Comparison of ENCODE assay signal across 14 cellular contexts in the genomic region with DNA sequence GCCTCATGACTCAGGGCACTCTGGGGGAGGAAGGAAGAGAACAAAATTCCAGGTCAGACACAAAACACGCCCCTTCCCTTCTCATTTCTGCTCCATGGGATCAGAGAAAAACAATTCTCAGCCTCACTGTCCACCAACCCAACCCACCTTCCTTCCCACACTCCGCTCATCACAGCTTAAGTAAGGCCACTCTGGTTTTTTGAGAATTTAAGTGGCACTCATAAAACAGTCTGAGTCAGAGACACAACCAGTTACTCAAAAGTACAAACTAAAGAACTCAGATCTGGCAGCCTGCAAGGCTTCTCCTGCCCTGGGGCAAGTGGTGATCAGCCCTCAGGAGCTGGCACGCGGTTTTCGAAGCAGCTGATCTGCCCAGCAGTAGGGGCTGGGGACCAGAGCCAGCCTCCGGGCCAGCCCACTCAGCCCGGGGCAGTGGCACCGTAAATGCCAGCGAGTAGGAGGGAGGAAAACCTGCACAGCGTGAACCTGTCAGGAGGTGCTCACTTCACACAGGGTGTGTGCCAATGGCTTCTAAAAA. TPM values are rescaled to one million over a fixed set of nuclear protein-coding genes. Genes with fewer than 3 reads are reported as not detected.
DNase-seq lines count a peak whose midpoint lies in the region; TF ChIP-seq lines count a peak whose summit lies in the region.
"Had no signal": no experiment of that assay in that cellular context is flagged by ENCODE, and none has a peak within 500 bp of the region (broad histone marks: within the 10 kb centered on the region; RNA-seq: fewer than 3 reads in every experiment).

No MANE protein-coding gene starts in this region.

- no peak overlapping the region for H3K9ac ChIP-seq in colonic mucosa (ENCODE audit: low read depth in 2 of 2, low read length in 2 of 2)

- no peak for TF ChIP-seq EP300 in transverse colon (IDR thresholded peaks at IDR 0.05; ENCODE audit: low read depth)

- H3K4me1 ChIP-seq in ascending aorta (peaks cover 6 to 8% of the 10 kb centered on the region in 2 donors), cardiac muscle cell (ENCODE audit: low read depth) (peaks cover 14% of the 10 kb centered on the region), colonic mucosa (no peaks in the 10 kb centered on the region), transverse colon (peaks cover 0 to 4% (median 0%) of the 10 kb centered on the region in 4 donors)

- TF ChIP-seq CTCF in ascending aorta (IDR thresholded peaks at IDR 0.05) (no peak), cardiac muscle cell (IDR thresholded peaks at IDR 0.05; ENCODE audit: low read depth, low read length) (no peak), colonic mucosa (IDR thresholded peaks at IDR 0.05) (no peak), transverse colon (IDR thresholded peaks at IDR 0.05) (no peak)

- 82 to 84% methylated on average over 3 to 10 of the region's 10 CpGs for WGBS in transverse colon (ENCODE audit: low coverage in 1 of 2), 2 donors

- H3K9me3 ChIP-seq in ascending aorta (no peaks in the 10 kb centered on the region), cardiac muscle cell (ENCODE audit: low read depth) (no peaks in the 10 kb centered on the region), colonic mucosa (no peaks in the 10 kb centered on the region), transverse colon (no peaks in the 10 kb centered on the region)
- H3K9me3 ChIP-seq: ovary had no signal

- H3K27me3 ChIP-seq in ascending aorta (no peaks in the 10 kb centered on the region), cardiac muscle cell (no peaks in the 10 kb centered on the region), colonic mucosa (no peaks in the 10 kb centered on the region), transverse colon (no peaks in the 10 kb centered on the region)
- H3K27me3 ChIP-seq: ovary had no signal

- H3K4me3 ChIP-seq in ascending aorta (no peak overlapping the region), cardiac muscle cell (no peak overlapping the region), colonic mucosa (no peak overlapping the region), transverse colon (no peak overlapping the region)
- H3K4me3 ChIP-seq: ovary had no signal

- intact Hi-C loops in ascending aorta (cut with DNase I) (no loop called here), posterior cingulate gyrus (cut with DNase I) (no loop called here), colonic mucosa (cut with DNase I) (loop anchor here (10.0 kb wide), 1 partner anchor 52 kb away; no protein-coding TSS in a partner anchor), transverse colon (cut with DNase I; ENCODE audit: low total_unique reads) (no loop called here)

- in situ Hi-C loops in transverse colon (cut with MboI; ENCODE audit: low pct_ligation_motif_present in 1 of 4, low pct_unique_long_range_greater_than_20kb in 1 of 4, low sequenced_read_pairs in 3 of 4): loop anchor here in 3 of 4 donors (5.0 to 25.0 kb wide), 4 partner anchors 142 to 235 kb away; no protein-coding TSS in a partner anchor

- DNase-seq in ELR (ENCODE audit: low read depth) (peak; percentile 83), ascending aorta (ENCODE audit: low spot score in 2 of 2) (no peak), cardiac muscle cell (ENCODE audit: low read depth in 1 of 2, low spot score in 1 of 2) (no peak), posterior cingulate gyrus (peak in 6 of 10 donors; percentile 24 to 87 (median 45)), colonic mucosa (no peak), SW480 (ENCODE audit: low spot score) (no peak), transverse colon (no peak), NCI-H2107 treated with DMSO at 0.1 percent for 48 hours (lab: John Stamatoyannopoulos, UW; ENCODE audit: unreplicated experiment) (no peak)
- DNase-seq: activated CD4-positive, alpha-beta T cell treated with anti-CD3 and anti-CD28 coated beads, Interleukin-2, amount 10 ng/mL, durations not matched to agents 24 days and 14 days; effector CD4-positive, alpha-beta T cell; NCI-H1930; ovary; SHP77 had no signal

- no peak for TF ChIP-seq POLR2A in transverse colon (IDR thresholded peaks at IDR 0.05)

- peak overlapping the region; percentile 31 to 35 for H3K27ac ChIP-seq in ascending aorta
- H3K27ac ChIP-seq in cardiac muscle cell: peak overlapping the region; percentile 49
- no peak overlapping the region for H3K27ac ChIP-seq in colonic mucosa
- peak overlapping the region in 2 of 4 donors; percentile 1 to 7 for H3K27ac ChIP-seq in transverse colon
- H3K27ac ChIP-seq: C4-2B, ovary had no signal

- H3K36me3 ChIP-seq in ascending aorta: no peaks in the 10 kb centered on the region
- no peaks in the 10 kb centered on the region for H3K36me3 ChIP-seq in cardiac muscle cell
- H3K36me3 ChIP-seq in colonic mucosa: no peaks in the 10 kb centered on the region
- H3K36me3 ChIP-seq in transverse colon: no peaks in the 10 kb centered on the region
- H3K36me3 ChIP-seq: ovary had no signal

RNA-seq across cellular contexts. Expression of gene ABLIM1, which starts 39.1 kb away (rescaled TPM):
- total RNA-seq in ascending aorta (87.7 TPM), cardiac muscle cell (96.1 and 148 TPM in 2 replicates), colonic mucosa (100 to 1,000 TPM; 118 to 131 TPM), transverse colon (100 to 1,000 TPM in 2 of 4 donors, 10 to 100 TPM in 2; 56.9 to 108 (median 96.1) TPM)
- polyA plus RNA-seq in cardiac muscle cell: 105 and 155 TPM in 2 replicates

Comparison
In these comparisons a context has a peak if more than half of its experiments do, and no peak if none do; other contexts are left out.
1. DNase-seq: peak in ELR (single experiment) and posterior cingulate gyrus (6 of 10); none in ascending aorta (0 of 2), cardiac muscle cell (0 of 2), colonic mucosa (single experiment), SW480 (single experiment), transverse colon (single experiment) and NCI-H2107 treated with DMSO at 0.1 percent for 48 hours (single experiment).